Comparison of ENCODE assay signal across 1 cellular context in the genomic region with DNA sequence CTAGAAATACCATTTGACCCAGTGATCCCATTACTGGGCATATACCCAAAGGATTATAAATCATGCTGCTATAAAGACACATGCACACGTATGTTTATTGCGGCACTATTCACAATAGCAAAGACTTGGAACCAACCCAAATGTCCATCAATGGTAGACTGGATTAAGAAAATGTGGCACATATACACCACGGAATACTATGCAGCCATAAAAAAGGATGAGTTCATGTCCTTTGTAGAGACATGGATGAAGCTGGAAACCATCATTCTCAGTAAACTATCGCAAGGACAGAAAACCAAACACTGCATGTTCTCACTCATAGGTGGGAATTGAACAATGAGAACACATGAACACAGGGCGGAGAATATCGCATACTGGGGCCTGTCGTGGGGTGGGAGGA. TPM values are rescaled to one million over a fixed set of nuclear protein-coding genes. Genes with fewer than 3 reads are reported as not detected.
"Had no signal": no experiment of that assay in that cellular context is flagged by ENCODE, and none has a peak within 500 bp of the region (broad histone marks: within the 10 kb centered on the region; RNA-seq: fewer than 3 reads in every experiment).

No MANE protein-coding gene starts in this region.

RNA-seq across cellular contexts. Expression of gene CTSL, which starts 18.3 kb away (rescaled TPM):
- total RNA-seq: activated CD8-positive, alpha-beta T cell treated with anti-CD3 and anti-CD28 coated beads, Interleukin-2, amount 10 ng/mL, durations not matched to agents 7 days and 5 days had no signal
